1 cellular context compared by ENCODE assay signal in genomic region chr15:59199775-59200465, GRCh38.
TF ChIP-seq lines count a peak whose summit lies in the region.

No MANE protein-coding gene starts in this region.

TF ChIP-seq in SK-N-SH, 30 proteins besides CTCF, POLR2A, EP300 and RAD21 (continued from another document):
- TF ChIP-seq MEF2A (IDR thresholded peaks at IDR 0.05; ENCODE audit: borderline replicate concordance, low read depth) (peak; percentile 48; the same call in 1 of the 2 replicates), ELF1 (IDR thresholded peaks at IDR 0.05) (no peak), FOSL2 (IDR thresholded peaks at IDR 0.05; ENCODE audit: borderline replicate concordance, low read depth) (peak; percentile 76), SIN3A (IDR thresholded peaks at IDR 0.05; ENCODE audit: borderline replicate concordance, low read depth, low read length) (no peak), TCF12 (IDR thresholded peaks at IDR 0.05) (peak; percentile 56), MXI1 (IDR thresholded peaks at IDR 0.05; ENCODE audit: low read depth, low read length) (no peak), GATA2 (CRISPR knock-in tag; IDR thresholded peaks at IDR 0.05) (no peak), ZBTB33 (IDR thresholded peaks at IDR 0.05; ENCODE audit: borderline replicate concordance, low read depth) (no peak), TAF1 (IDR thresholded peaks at IDR 0.05; ENCODE audit: borderline replicate concordance, low read depth, low read length) (no peak), CHD2 (IDR thresholded peaks at IDR 0.05; ENCODE audit: low read length, partially characterized antibody) (no peak), GABPA (IDR thresholded peaks at IDR 0.05; ENCODE audit: low read depth) (no peak), TEAD4 (IDR thresholded peaks at IDR 0.05; ENCODE audit: borderline replicate concordance, insufficient read depth) (no peak), USF1 (IDR thresholded peaks at IDR 0.05; ENCODE audit: borderline replicate concordance, low read depth) (no peak), EZH2phosphoT487 (IDR thresholded peaks at IDR 0.05; ENCODE audit: borderline replicate concordance, low read depth) (no peak), PBX3 (IDR thresholded peaks at IDR 0.05) (peak; percentile 42), RXRA (IDR thresholded peaks at IDR 0.05; ENCODE audit: borderline replicate concordance, low read depth) (no peak), NFIC (IDR thresholded peaks at IDR 0.05; ENCODE audit: borderline replicate concordance) (peak; percentile 24; the same call in 1 of the 2 replicates), MAX (IDR thresholded peaks at IDR 0.05; ENCODE audit: low read depth) (no peak), YY1 (IDR thresholded peaks at IDR 0.05; ENCODE audit: low read depth) (no peak), FOXM1 (IDR thresholded peaks at IDR 0.05; ENCODE audit: low read depth) (no peak), FOXJ3 (CRISPR knock-in tag; IDR thresholded peaks at IDR 0.05) (no peak), RFX5 (IDR thresholded peaks at IDR 0.05; ENCODE audit: low read length) (no peak), USF2 (IDR thresholded peaks at IDR 0.05; ENCODE audit: borderline replicate concordance, low read depth, low read length) (no peak), POLR2AphosphoS5 (IDR thresholded peaks at IDR 0.05; ENCODE audit: low read depth, low read length) (no peak)
TF ChIP-seq in SK-N-SH: peak in this region for 6.
